Comparison of ENCODE assay signal across 27 cellular contexts in the genomic region with DNA sequence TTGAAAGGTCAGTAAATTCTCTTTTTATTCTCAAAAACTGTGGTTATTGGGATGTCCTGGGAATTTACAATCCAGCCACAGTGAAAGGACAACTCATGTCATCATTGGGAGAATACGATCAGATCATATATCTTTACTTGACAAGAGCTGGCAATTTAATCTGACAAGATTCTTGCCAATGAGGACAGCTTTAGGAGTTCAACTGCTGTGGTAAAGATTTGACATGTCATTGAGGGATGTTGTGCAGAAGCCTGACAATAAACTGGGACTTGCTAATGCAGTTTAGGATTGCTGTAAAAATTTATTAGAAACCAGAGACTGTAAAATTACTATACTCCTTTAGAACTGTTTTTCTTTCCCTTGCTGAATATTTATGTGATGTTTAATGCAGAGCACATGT.
"Had no signal": no experiment of that assay in that cellular context is flagged by ENCODE, and none has a peak within 500 bp of the region (broad histone marks: within the 10 kb centered on the region; RNA-seq: fewer than 3 reads in every experiment).

No MANE protein-coding gene starts in this region.

- H3K4me3 ChIP-seq: left ventricle myocardium inferior, lung, mucosa of descending colon, pancreas, prostate gland, skin epidermis, spleen, suprapubic skin, thoracic aorta, tibial artery, upper lobe of right lung had no signal

- H3K4me1 ChIP-seq: left ventricle myocardium inferior, pancreas, prostate gland, spleen, suprapubic skin, tibial artery, upper lobe of right lung had no signal

- ATAC-seq: left colon; mucosa of descending colon; naive thymus-derived CD4-positive, alpha-beta T cell; natural killer cell treated with Interleukin-12 subunit alpha and Interleukin-12 subunit beta and Interleukin-15 and Interleukin-18, amount 100 ng/mL, for 72 hours; pancreas; right cardiac atrium; sciatic nerve; stimulated activated effector memory CD8-positive, alpha-beta T cell treated with anti-CD3 and anti-CD28 coated beads, Interleukin-12 subunit alpha, Interleukin-12 subunit beta, amount 100 ng/mL, for 72 hours; upper lobe of right lung had no signal

- DNase-seq: hypothalamus; immature natural killer cell; kidney; left colon; left ventricle myocardium inferior; midbrain; mucosa of descending colon; naive thymus-derived CD4-positive, alpha-beta T cell; nucleus accumbens; pancreas; posterior cingulate gyrus; retina; right cardiac atrium; spleen; stimulated activated CD4-positive, alpha-beta T cell treated with anti-CD3 and anti-CD28 coated beads, Interleukin-4, amount 100 ng/mL, for 24 hours; stimulated activated naive CD4-positive, alpha-beta T cell; tibial artery; trophoblast cell; upper lobe of right lung had no signal

- H3K27me3 ChIP-seq: spleen, suprapubic skin, tibial artery, upper lobe of right lung had no signal

- H3K36me3 ChIP-seq: left ventricle myocardium inferior, pancreas, prostate gland, spleen, suprapubic skin, thoracic aorta, tibial artery, upper lobe of right lung had no signal

- H3K27ac ChIP-seq: left ventricle myocardium inferior, pancreas, prostate gland, skin epidermis, spleen, suprapubic skin, thoracic aorta, tibial artery, upper lobe of right lung had no signal

- H3K9me3 ChIP-seq: left ventricle myocardium inferior, mucosa of descending colon, pancreas, prostate gland, spleen, suprapubic skin, thoracic aorta, tibial artery, upper lobe of right lung had no signal
